2 cellular contexts compared by ENCODE assay signal in genomic region chr2:169139993-169140767, GRCh38.
TF ChIP-seq lines count a peak whose summit lies in the region.

No MANE protein-coding gene starts in this region.

TF ChIP-seq in GM23338, 12 proteins besides CTCF, POLR2A, EP300 and RAD21:
- TF ChIP-seq ZNF462 (CRISPR knock-in tag; IDR thresholded peaks at IDR 0.05) (no peak), POLR2AphosphoS5 (IDR thresholded peaks at IDR 0.05; ENCODE audit: low read depth) (no peak), EZH2phosphoT487 (IDR thresholded peaks at IDR 0.05; ENCODE audit: unreplicated experiment) (no peak)

TF ChIP-seq in K562, 482 proteins besides CTCF, POLR2A, EP300 and RAD21:
- TF ChIP-seq ZNF639 (CRISPR knock-in tag; conservative IDR thresholded peaks at IDR 0.05 in 1 of 2, IDR thresholded peaks at IDR 0.05 in 1 of 2), result no peak
- TF ChIP-seq NFIC (IDR thresholded peaks at IDR 0.05), result no peak
- TF ChIP-seq ZNF740 (CRISPR knock-in tag; IDR thresholded peaks at IDR 0.05), result 0 out of 2 replicates have a peak, but pooled peaks have one; percentile 36
- no peak for TF ChIP-seq ZNF740 (tag; IDR thresholded peaks at IDR 0.05)
